ENCODE assay signal across 1 cellular context in genomic region chr2:199457147-199458016, GRCh38.
TF ChIP-seq lines count a peak whose summit lies in the region.

TSS of gene SATB2 (minus strand) at chr2:199457939. CDS start at chr2:199456037, 1,902 bp downstream.

TF ChIP-seq in HepG2, 621 proteins besides CTCF, POLR2A, EP300 and RAD21 (continued from another document):
- 0 out of 2 replicates have a peak, but pooled peaks have one; percentile 12 for TF ChIP-seq ZNF784 (CRISPR knock-in tag; IDR thresholded peaks at IDR 0.05; ENCODE audit: borderline replicate concordance)
- peak; percentile 25 for TF ChIP-seq AGO1 (IDR thresholded peaks at IDR 0.05; ENCODE audit: low read depth, low read length, poor library complexity, severe bottlenecking)
- 0 out of 2 replicates have a peak, but pooled peaks have one; percentile 9 for TF ChIP-seq ARID5B (CRISPR knock-in tag; IDR thresholded peaks at IDR 0.05)
- TF ChIP-seq FOSL2 (CRISPR knock-in tag; IDR thresholded peaks at IDR 0.05): peak; percentile 73
- no peak for TF ChIP-seq LCORL (IDR thresholded peaks at IDR 0.05)
- TF ChIP-seq LCORL (CRISPR knock-in tag; IDR thresholded peaks at IDR 0.05): 0 out of 2 replicates have a peak, but pooled peaks have one; percentile 7
- no peak for TF ChIP-seq MBD4 (IDR thresholded peaks at IDR 0.05; ENCODE audit: borderline replicate concordance, low read length)
- 0 out of 2 replicates have a peak, but pooled peaks have one; percentile 72 for TF ChIP-seq SSRP1 (CRISPR knock-in tag; IDR thresholded peaks at IDR 0.05)
- TF ChIP-seq ZNF263 (CRISPR knock-in tag; IDR thresholded peaks at IDR 0.05): peak; percentile 44; the same call in 1 of the 2 replicates
- peak; percentile 16; the same call in 1 of the 2 replicates for TF ChIP-seq PHF8 (CRISPR knock-in tag; IDR thresholded peaks at IDR 0.05)
- TF ChIP-seq, protein P1, sequence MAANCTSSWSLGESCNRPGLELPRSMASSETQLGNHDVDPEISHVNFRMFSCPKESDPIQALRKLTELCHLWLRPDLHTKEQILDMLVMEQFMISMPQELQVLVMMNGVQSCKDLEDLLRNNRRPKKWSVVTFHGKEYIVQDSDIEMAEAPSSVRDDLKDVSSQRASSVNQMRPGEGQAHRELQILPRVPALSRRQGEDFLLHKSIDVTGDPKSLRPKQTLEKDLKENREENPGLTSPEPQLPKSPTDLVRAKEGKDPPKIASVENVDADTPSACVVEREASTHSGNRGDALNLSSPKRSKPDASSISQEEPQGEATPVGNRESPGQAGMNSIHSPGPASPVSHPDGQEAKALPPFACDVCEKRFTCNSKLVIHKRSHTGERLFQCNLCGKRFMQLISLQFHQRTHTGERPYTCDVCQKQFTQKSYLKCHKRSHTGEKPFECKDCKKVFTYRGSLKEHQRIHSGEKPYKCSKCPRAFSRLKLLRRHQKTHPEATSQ (CRISPR knock-in tag; IDR thresholded peaks at IDR 0.05; ENCODE audit: borderline replicate concordance): 0 out of 2 replicates have a peak, but pooled peaks have one; percentile 30
- 0 out of 2 replicates have a peak, but pooled peaks have one; percentile 10 for TF ChIP-seq SAP130 (CRISPR knock-in tag; IDR thresholded peaks at IDR 0.05; ENCODE audit: low read depth)
- TF ChIP-seq, protein P2, sequence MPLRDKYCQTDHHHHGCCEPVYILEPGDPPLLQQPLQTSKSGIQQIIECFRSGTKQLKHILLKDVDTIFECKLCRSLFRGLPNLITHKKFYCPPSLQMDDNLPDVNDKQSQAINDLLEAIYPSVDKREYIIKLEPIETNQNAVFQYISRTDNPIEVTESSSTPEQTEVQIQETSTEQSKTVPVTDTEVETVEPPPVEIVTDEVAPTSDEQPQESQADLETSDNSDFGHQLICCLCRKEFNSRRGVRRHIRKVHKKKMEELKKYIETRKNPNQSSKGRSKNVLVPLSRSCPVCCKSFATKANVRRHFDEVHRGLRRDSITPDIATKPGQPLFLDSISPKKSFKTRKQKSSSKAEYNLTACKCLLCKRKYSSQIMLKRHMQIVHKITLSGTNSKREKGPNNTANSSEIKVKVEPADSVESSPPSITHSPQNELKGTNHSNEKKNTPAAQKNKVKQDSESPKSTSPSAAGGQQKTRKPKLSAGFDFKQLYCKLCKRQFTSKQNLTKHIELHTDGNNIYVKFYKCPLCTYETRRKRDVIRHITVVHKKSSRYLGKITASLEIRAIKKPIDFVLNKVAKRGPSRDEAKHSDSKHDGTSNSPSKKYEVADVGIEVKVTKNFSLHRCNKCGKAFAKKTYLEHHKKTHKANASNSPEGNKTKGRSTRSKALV (CRISPR knock-in tag; IDR thresholded peaks at IDR 0.05): peak; percentile 25; the same call in 1 of the 2 replicates
- peak; percentile 49; the same call in 1 of the 2 replicates for TF ChIP-seq KDM2A (CRISPR knock-in tag; IDR thresholded peaks at IDR 0.05; ENCODE audit: borderline replicate concordance, low read depth)
- peak; percentile 52; the same call in 1 of the 2 replicates for TF ChIP-seq ARID2 (CRISPR knock-in tag; IDR thresholded peaks at IDR 0.05; ENCODE audit: borderline replicate concordance)
- TF ChIP-seq MXD1 (CRISPR knock-in tag; IDR thresholded peaks at IDR 0.05): no peak
- TF ChIP-seq ETV6 (CRISPR knock-in tag; conservative IDR thresholded peaks at IDR 0.05): 0 out of 2 replicates have a peak, but pooled peaks have one; percentile 36
- no peak for TF ChIP-seq ZNF354B (CRISPR knock-in tag; IDR thresholded peaks at IDR 0.05)
- TF ChIP-seq EZH2 (conservative IDR thresholded peaks at IDR 0.05; ENCODE audit: low read depth, low read length): peak; percentile 48; the same call in 1 of the 2 replicates
- peak; percentile 62 for TF ChIP-seq RBM39 (IDR thresholded peaks at IDR 0.05; ENCODE audit: low read depth, low read length, poor library complexity, severe bottlenecking)
- TF ChIP-seq GABPB1 (CRISPR knock-in tag; IDR thresholded peaks at IDR 0.05): peak; percentile 20; the same call in 1 of the 2 replicates
- TF ChIP-seq ZNF557 (CRISPR knock-in tag; IDR thresholded peaks at IDR 0.05): no peak
- TF ChIP-seq ISL2 (CRISPR knock-in tag; IDR thresholded peaks at IDR 0.05): 0 out of 2 replicates have a peak, but pooled peaks have one; percentile 39
- peak; percentile 21; the same call in 1 of the 2 replicates for TF ChIP-seq POLR2G (IDR thresholded peaks at IDR 0.05; ENCODE audit: low read depth, low read length)
